In the genomic region with DNA sequence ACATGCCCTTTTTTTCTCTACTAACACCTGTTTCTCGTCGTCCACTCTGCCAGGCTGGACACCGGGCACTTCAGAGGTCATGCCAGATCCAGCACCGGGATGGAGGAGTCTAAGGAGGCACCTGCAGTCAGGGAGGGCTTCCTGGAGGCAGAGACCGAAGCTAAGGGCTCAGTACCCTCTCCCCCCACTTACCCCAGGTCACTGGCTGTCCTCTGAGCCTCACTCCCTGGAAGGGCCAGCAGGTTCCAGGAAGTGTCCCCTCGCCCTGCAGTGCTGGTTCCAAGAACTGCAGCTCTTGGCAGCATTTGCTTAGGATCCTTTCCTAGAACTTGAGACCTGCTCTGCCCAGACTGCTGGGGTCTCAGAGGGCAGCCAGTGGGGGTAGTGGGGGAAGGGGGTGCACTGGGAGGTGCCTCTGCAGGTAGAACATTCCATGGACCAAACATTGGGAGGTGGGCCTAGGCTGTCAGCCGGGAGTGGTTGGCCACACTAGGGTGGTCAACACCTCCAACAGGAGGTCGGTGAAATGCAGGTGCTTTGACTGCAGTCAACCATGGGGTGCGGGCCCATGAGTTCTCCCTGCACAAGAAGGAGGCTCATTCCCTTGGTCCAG, we compare ENCODE assay signal across 8 cellular contexts. TPM values are rescaled to one million over a fixed set of nuclear protein-coding genes. Genes with fewer than 3 reads are reported as not detected.
DNase-seq lines count a peak whose midpoint lies in the region; ATAC-seq and TF ChIP-seq lines count a peak whose summit lies in the region.

No MANE protein-coding gene starts in this region.

- H3K27ac ChIP-seq in AG04450 (ENCODE audit: low read depth, low read length) (peak overlapping the region; percentile 100), cingulate gyrus (ENCODE audit: low read depth, low read length) (peak overlapping the region; percentile 93), parathyroid adenoma (peak overlapping the region; percentile 100)

- H3K9me3 ChIP-seq in AG04450 (ENCODE audit: control insufficient read depth, insufficient read depth, low read length), result no peaks in the 10 kb centered on the region
- H3K9me3 ChIP-seq in parathyroid adenoma (ENCODE audit: control insufficient read depth, low read length), result no peaks in the 10 kb centered on the region

- peak overlapping the region; percentile 14 for H3K4me2 ChIP-seq in parathyroid adenoma (ENCODE audit: low read length)

- H3K27me3 ChIP-seq in AG04450 (ENCODE audit: control insufficient read depth, insufficient read depth, low read length) (no peaks in the 10 kb centered on the region), parathyroid adenoma (ENCODE audit: control insufficient read depth, insufficient read depth, low read length) (no peaks in the 10 kb centered on the region)

- no peaks in the 10 kb centered on the region for H3K36me3 ChIP-seq in parathyroid adenoma (ENCODE audit: control insufficient read depth, insufficient read depth, low read length)

- no peak overlapping the region for H3K4me3 ChIP-seq in AG04450 (ENCODE audit: low read depth, low read length)
- no peak overlapping the region for H3K4me3 ChIP-seq in parathyroid adenoma (ENCODE audit: low read depth, low read length)

- H3K4me1 ChIP-seq in parathyroid adenoma, result peaks cover 53% of the 10 kb centered on the region

- DNase-seq in AG04450 (ENCODE audit: low read depth, low spot score) (no peak), KBM-7 (peak; percentile 28), COLO668 (lab: John Stamatoyannopoulos, UW; ENCODE audit: unreplicated experiment) (no peak), UCSD-AML1 (lab: John Stamatoyannopoulos, UW; ENCODE audit: unreplicated experiment) (no peak), dermis blood vessel endothelial cell (no peak)

- ATAC-seq in HG02759 (IDR thresholded peaks at IDR 0.05; ENCODE audit: unreplicated experiment), result no peak

- in situ Hi-C loops in KBM-7 (cut with MboI; ENCODE audit: low pct_unique_long_range_greater_than_20kb, low sequenced_read_pairs), result no loop called here

- H2AFZ ChIP-seq in parathyroid adenoma, result peak overlapping the region; percentile 71

- TF ChIP-seq CTCF in AG04450 (IDR thresholded peaks at IDR 0.05; ENCODE audit: low read depth, low read length) (no peak), parathyroid adenoma (IDR thresholded peaks at IDR 0.05) (no peak)

- H3K9ac ChIP-seq in parathyroid adenoma, result peak overlapping the region; percentile 50

- CTCF ChIA-PET in AG04450 (lab: Charles Lee), result interaction anchor here (1.4 to 4.9 kb wide), 2 partner anchors 14 to 28 kb away, joined by 4 to 52 read pairs; partner anchors contain the start of genes CISH and MAPKAPK3

- POLR2A ChIA-PET in AG04450 (lab: Yijun Ruan, JAX), result interaction anchor here (1.4 to 2.9 kb wide), 4 partner anchors 8 to 30 kb away, joined by 5 to 61 read pairs (median 30); partner anchors contain the start of genes CISH and HEMK1

- H3K79me2 ChIP-seq in parathyroid adenoma, result peaks cover 2% of the 10 kb centered on the region

RNA-seq across cellular contexts. Expression of gene CISH, which starts 11.3 kb away (rescaled TPM):
- 2.4 and 4.1 TPM in 2 replicates for polyA plus RNA-seq in AG04450 (2011; rRNA removed)
- polyA minus RNA-seq in AG04450 (2011; rRNA and poly(A)+ RNA removed), result 6.1 and 6.2 TPM in 2 replicates
- 0.37 and 0.51 TPM in 2 replicates for total RNA-seq in dermis blood vessel endothelial cell

RNA-seq across cellular contexts. Expression of gene MAPKAPK3, which starts 16.7 kb away (rescaled TPM):
- 35.7 and 42.3 TPM in 2 replicates for polyA plus RNA-seq in AG04450 (2011; rRNA removed)
- polyA minus RNA-seq in AG04450 (2011; rRNA and poly(A)+ RNA removed), result 32.2 and 38.3 TPM in 2 replicates
- 9.2 and 11.9 TPM in 2 replicates for total RNA-seq in dermis blood vessel endothelial cell

RNA-seq across cellular contexts. Expression of gene HEMK1, which starts 30.9 kb away (rescaled TPM):
- polyA plus RNA-seq in AG04450 (2011; rRNA removed), result 12.1 and 15.5 TPM in 2 replicates
- 14.6 and 17.3 TPM in 2 replicates for polyA minus RNA-seq in AG04450 (2011; rRNA and poly(A)+ RNA removed)
- 8.1 and 13.3 TPM in 2 replicates for total RNA-seq in dermis blood vessel endothelial cell

RNA-seq across cellular contexts. Expression of gene C3orf18, which starts 32.7 kb away (rescaled TPM):
- 10.0 and 11.7 TPM in 2 replicates for polyA plus RNA-seq in AG04450 (2011; rRNA removed)
- polyA minus RNA-seq in AG04450 (2011; rRNA and poly(A)+ RNA removed), result 10.3 and 11.9 TPM in 2 replicates
- total RNA-seq in dermis blood vessel endothelial cell, result 2.7 and 3.6 TPM in 2 replicates
